Comparison of ENCODE assay signal across 10 cellular contexts in genomic region chr7:42886129-42886528, GRCh38. TPM values are rescaled to one million over a fixed set of nuclear protein-coding genes. Genes with fewer than 3 reads are reported as not detected.
DNase-seq lines count a peak whose midpoint lies in the region; ATAC-seq, FAIRE-seq and TF ChIP-seq lines count a peak whose summit lies in the region.
"Had no signal": no experiment of that assay in that cellular context is flagged by ENCODE, and none has a peak within 500 bp of the region (broad histone marks: within the 10 kb centered on the region; RNA-seq: fewer than 3 reads in every experiment).

No MANE protein-coding gene starts in this region.

- no peak overlapping the region for H3K4me2 ChIP-seq in K562 (ENCODE audit: insufficient read depth, low read length)
- H3K4me2 ChIP-seq in neural cell (ENCODE audit: low read length), result no peak overlapping the region

- H4K20me1 ChIP-seq in K562 (replicated peaks; ENCODE audit: control insufficient read depth, insufficient read depth, low read length) (no peaks in the 10 kb centered on the region), neural cell (ENCODE audit: insufficient read depth) (no peaks in the 10 kb centered on the region)

- no peak for TF ChIP-seq POLR2A in K562 (conservative IDR thresholded peaks at IDR 0.05)

- no TSS peak for BruUV-seq in K562 (replicated peaks; lab: Mats Ljungman, UMichigan)

- WGBS in K562 (ENCODE audit: insufficient coverage, low coverage, missing lambda C conversion rate), result 46% methylated on average over 2 of the region's 2 CpGs

- H3K27ac ChIP-seq in K562 (ENCODE audit: extremely low read depth, low read depth, low read length) (no peak overlapping the region), neural cell (ENCODE audit: low read length) (no peak overlapping the region)

- intact Hi-C loops in K562 (cut with micrococcal nuclease), result no loop called here

- H3K36me3 ChIP-seq in K562 (ENCODE audit: control insufficient read depth, insufficient read depth, low read length) (no peaks in the 10 kb centered on the region), neural cell (ENCODE audit: insufficient read depth, low read length) (no peaks in the 10 kb centered on the region)

- H2AFZ ChIP-seq in K562 (ENCODE audit: low read depth, low read length), result 0 out of 2 replicates have a peak overlapping the region, but pooled peaks have one; percentile 11
- H2AFZ ChIP-seq in neural cell (ENCODE audit: low read depth, low read length), result no peak overlapping the region

- H3F3A ChIP-seq in neural cell (ENCODE audit: insufficient read depth, low read length, poor library complexity, severe bottlenecking), result no peaks in the 10 kb centered on the region

- peaks cover 3 to 27% of the 10 kb centered on the region in 2 experiments; a peak in 2 of 5 replicates for H3K4me1 ChIP-seq in K562 (replicated peaks in 1 of 2; ENCODE audit: control insufficient read depth in 2 of 2, insufficient read depth in 2 of 2, low read length in 2 of 2)

- peak; percentile 42 for FAIRE-seq in K562 (lab: Jason Lieb, UNC)

- no peaks in the 10 kb centered on the region for H3K27me3 ChIP-seq in K562 (ENCODE audit: control insufficient read depth in 2 of 2, insufficient read depth in 2 of 2, low read length in 2 of 2)
- peaks cover 13% of the 10 kb centered on the region for H3K27me3 ChIP-seq in neural cell (ENCODE audit: insufficient read depth, low read depth, low read length)

- TF ChIP-seq RAD21 in K562 (CRISPR knock-in tag; conservative IDR thresholded peaks at IDR 0.05 in 1 of 2, IDR thresholded peaks at IDR 0.05 in 1 of 2), result peak; percentile 16 to 40; a peak in 3 of 4 replicates
- TF ChIP-seq RAD21 in neural cell (conservative IDR thresholded peaks at IDR 0.05), result peak; percentile 52

- H3K9me3 ChIP-seq in K562 (replicated peaks; ENCODE audit: control insufficient read depth, insufficient read depth, low read depth, low read length) (no peaks in the 10 kb centered on the region), neural cell (ENCODE audit: low read length) (no peaks in the 10 kb centered on the region)

- TF ChIP-seq CTCF in LNCaP clone FGC (IDR thresholded peaks at IDR 0.05; ENCODE audit: control insufficient read depth, extremely low read depth, insufficient read depth) (peak; percentile 35), K562 (IDR thresholded peaks at IDR 0.05 in 2 of 3, conservative IDR thresholded peaks at IDR 0.05 in 1 of 3; ENCODE audit: insufficient read depth in 2 of 3, low read depth in 1 of 3, low read length in 3 of 3) (peak; percentile 19 to 56 (median 24); a peak in 3 of 6 replicates), neural cell (IDR thresholded peaks at IDR 0.05; ENCODE audit: poor library complexity, severe bottlenecking) (peak; percentile 50), GM20000 (IDR thresholded peaks at IDR 0.05; ENCODE audit: extremely low read depth, missing control alignments) (no peak)

- H3K9me2 ChIP-seq in neural cell (ENCODE audit: insufficient read depth, low read length), result no peaks in the 10 kb centered on the region

- no peaks in the 10 kb centered on the region for H3K9me1 ChIP-seq in K562 (ENCODE audit: control insufficient read depth, insufficient read depth, low read length)

- in situ Hi-C loops in K562 (cut with MboI), result no loop called here

- no peaks in the 10 kb centered on the region for H3K79me2 ChIP-seq in K562 (ENCODE audit: control insufficient read depth, insufficient read depth, low read length)
- no peaks in the 10 kb centered on the region for H3K79me2 ChIP-seq in neural cell (replicated peaks; ENCODE audit: insufficient read depth, low read length)

- H3K9ac ChIP-seq in K562 (ENCODE audit: insufficient read depth in 1 of 2, low read depth in 2 of 2, low read length in 2 of 2), result no peak overlapping the region
- no peak overlapping the region for H3K9ac ChIP-seq in neural cell (ENCODE audit: low read length)

- ATAC-seq in K562 (0 out of 3 replicates have a peak, but pooled peaks have one; percentile 13), HG02610 (IDR thresholded peaks at IDR 0.05; ENCODE audit: unreplicated experiment) (no peak)

- POLR2A ChIA-PET in K562 (lab: Yijun Ruan, JAX), result no interaction called here

- no peak overlapping the region for H3K4me3 ChIP-seq in LNCaP clone FGC (ENCODE audit: low read depth, low read length)
- H3K4me3 ChIP-seq in K562, result no peak overlapping the region
- no peak overlapping the region for H3K4me3 ChIP-seq in neural cell (ENCODE audit: low read length)

- CTCF ChIA-PET in K562 (lab: Yijun Ruan, JAX; ENCODE audit: low intra/inter-chr PET ratio), result interaction anchor here (0.9 kb wide), 1 partner anchor 17 kb away, joined by 4 read pairs; no protein-coding TSS in a partner anchor

- peak; percentile 19 for DNase-seq in DMS53 treated with DMSO at 0.1 percent for 48 hours (lab: John Stamatoyannopoulos, UW; ENCODE audit: unreplicated experiment)
- DNase-seq in LNCaP clone FGC (ENCODE audit: low read depth), result no peak
- DNase-seq in K562 (ENCODE audit: extremely low read depth in 1 of 4, low spot score in 3 of 4), result no peak
- no peak for DNase-seq in GM20000 (ENCODE audit: low spot score)
- no peak for DNase-seq in NCI-H2227 treated with DMSO at 0.1 percent for 48 hours (lab: John Stamatoyannopoulos, UW)
- DNase-seq in dedifferentiated amniotic fluid mesenchymal stem cell (ENCODE audit: extremely low spot score), result no peak
- DNase-seq: NCI-H748 treated with DMSO at 0.1 percent for 48 hours; stimulated activated CD4-positive, alpha-beta T cell treated with anti-CD3 and anti-CD28 coated beads, Interleukin-4, amount 100 ng/mL, for 1 hour had no signal

- TF ChIP-seq EP300 in K562 (IDR thresholded peaks at IDR 0.05; ENCODE audit: low read length) (no peak), neural cell (conservative IDR thresholded peaks at IDR 0.05; ENCODE audit: poor library complexity, severe bottlenecking) (no peak)

RNA-seq across cellular contexts. Expression of gene C7orf25, which starts 25.7 kb away (rescaled TPM):
- 6.8 and 19.1 TPM in 2 replicates for total RNA-seq in K562 (2011; cell fraction: chromatin; rRNA removed; ENCODE audit: low replicate concordance)
- 2.8 and 5.7 TPM in 2 replicates for total RNA-seq in K562 (2011; cell fraction: nucleolus; rRNA removed)
- 5.9 and 12.0 TPM in 2 replicates for total RNA-seq in K562 (2011; cell fraction: nucleoplasm; rRNA removed)
- total RNA-seq in K562 (2014; rRNA removed) (1.2 and 1.9 TPM in 2 replicates), K562 (2014; rRNA removed; fragmentation: Illumina TruSeq; extraction: Trizol) (2.9 TPM in 2 replicates), K562 (2015; rRNA removed; fragmentation: Illumina TruSeq; extraction: Trizol) (2.0 and 2.3 TPM in 2 replicates), K562 (2021) (3.4 and 4.4 TPM in 2 replicates)
- polyA plus RNA-seq in K562 (2011; rRNA removed) (3.0 and 4.7 TPM in 2 replicates), K562 (2014; fragmentation: Illumina TruSeq; extraction: Trizol) (1.8 and 2.7 TPM in 2 replicates), K562 (2014; fragmentation: Nextera tagmentation; extraction: Ambion mirVana) (1 to 10 TPM; 1.3 to 1.9 TPM), K562 (2014; rRNA removed) (1.3 and 5.5 TPM in 2 replicates), neural cell (3.9 and 5.0 TPM in 2 replicates)
- polyA plus RNA-seq in K562 (2011; cell fraction: cytosol; rRNA removed), result 1.4 and 2.1 TPM in 2 replicates
- 2.0 and 3.2 TPM in 2 replicates for polyA plus RNA-seq in K562 (2011; cell fraction: nucleus; rRNA removed)
- 2.2 and 3.1 TPM in 2 replicates for polyA plus RNA-seq in K562 (2012)
- 3.3 and 5.8 TPM in 2 replicates for polyA minus RNA-seq in K562 (2011; rRNA and poly(A)+ RNA removed)
- polyA minus RNA-seq in K562 (2011; cell fraction: cytosol; rRNA and poly(A)+ RNA removed), result 0.55 and 1.4 TPM in 2 replicates
- 8.8 and 16.8 TPM in 2 replicates for polyA minus RNA-seq in K562 (2011; cell fraction: nucleus; rRNA and poly(A)+ RNA removed)
- 18.7 and 24.0 TPM in 2 replicates for polyA minus RNA-seq in neural cell

RNA-seq across cellular contexts. Expression of gene PSMA2, which starts 45.8 kb away (rescaled TPM):
- 16.0 and 45.2 TPM in 2 replicates for total RNA-seq in K562 (2011; cell fraction: chromatin; rRNA removed; ENCODE audit: low replicate concordance)
- total RNA-seq in K562 (2011; cell fraction: nucleolus; rRNA removed), result 15.5 and 16.6 TPM in 2 replicates
- total RNA-seq in K562 (2011; cell fraction: nucleoplasm; rRNA removed), result 32.4 and 41.8 TPM in 2 replicates
- 88.7 and 91.7 TPM in 2 replicates for total RNA-seq in K562 (2014; rRNA removed)
- total RNA-seq in K562 (2014; rRNA removed; fragmentation: Illumina TruSeq; extraction: Trizol), result 274 and 308 TPM in 2 replicates
- 149 and 162 TPM in 2 replicates for total RNA-seq in K562 (2015; rRNA removed; fragmentation: Illumina TruSeq; extraction: Trizol)
- 184 and 200 TPM in 2 replicates for total RNA-seq in K562 (2021)
- polyA plus RNA-seq in K562 (2011; rRNA removed), result 291 and 412 TPM in 2 replicates
- polyA plus RNA-seq in K562 (2011; cell fraction: cytosol; rRNA removed), result 71.1 and 145 TPM in 2 replicates
- polyA plus RNA-seq in K562 (2011; cell fraction: nucleus; rRNA removed), result 26.1 and 65.3 TPM in 2 replicates
- 198 and 258 TPM in 2 replicates for polyA plus RNA-seq in K562 (2012)
- 145 and 154 TPM in 2 replicates for polyA plus RNA-seq in K562 (2014; fragmentation: Illumina TruSeq; extraction: Trizol)
- polyA plus RNA-seq in K562 (2014; fragmentation: Nextera tagmentation; extraction: Ambion mirVana), result 1,000 to 10,000 TPM in 1 of 2 experiments, 100 to 1,000 TPM in 1; 887 to 1,070 TPM
- 174 and 213 TPM in 2 replicates for polyA plus RNA-seq in K562 (2014; rRNA removed)
- polyA minus RNA-seq in K562 (2011; rRNA and poly(A)+ RNA removed), result 94.8 and 103 TPM in 2 replicates
- polyA minus RNA-seq in K562 (2011; cell fraction: cytosol; rRNA and poly(A)+ RNA removed), result 52.1 and 55.2 TPM in 2 replicates
- 12.5 and 19.8 TPM in 2 replicates for polyA minus RNA-seq in K562 (2011; cell fraction: nucleus; rRNA and poly(A)+ RNA removed)
- polyA plus RNA-seq in neural cell, result 191 and 225 TPM in 2 replicates
- polyA minus RNA-seq in neural cell, result 59.6 and 80.5 TPM in 2 replicates

RNA-seq across cellular contexts. Expression of gene MRPL32, which starts 46.0 kb away (rescaled TPM):
- 39.3 and 104 TPM in 2 replicates for total RNA-seq in K562 (2011; cell fraction: chromatin; rRNA removed; ENCODE audit: low replicate concordance)
- total RNA-seq in K562 (2011; cell fraction: nucleolus; rRNA removed), result 27.3 and 33.6 TPM in 2 replicates
- 59.0 and 64.3 TPM in 2 replicates for total RNA-seq in K562 (2011; cell fraction: nucleoplasm; rRNA removed)
- 104 and 111 TPM in 2 replicates for total RNA-seq in K562 (2014; rRNA removed)
- total RNA-seq in K562 (2014; rRNA removed; fragmentation: Illumina TruSeq; extraction: Trizol), result 138 and 139 TPM in 2 replicates
- 109 and 120 TPM in 2 replicates for total RNA-seq in K562 (2015; rRNA removed; fragmentation: Illumina TruSeq; extraction: Trizol)
- 75.5 and 86.0 TPM in 2 replicates for total RNA-seq in K562 (2021)
- polyA plus RNA-seq in K562 (2011; rRNA removed), result 95.4 and 113 TPM in 2 replicates
- polyA plus RNA-seq in K562 (2011; cell fraction: cytosol; rRNA removed), result 38.5 and 52.8 TPM in 2 replicates
- polyA plus RNA-seq in K562 (2011; cell fraction: nucleus; rRNA removed), result 86.8 and 172 TPM in 2 replicates
- 48.6 and 76.2 TPM in 2 replicates for polyA plus RNA-seq in K562 (2012)
- 134 and 140 TPM in 2 replicates for polyA plus RNA-seq in K562 (2014; fragmentation: Illumina TruSeq; extraction: Trizol)
- 100 to 1,000 TPM; 341 to 351 TPM for polyA plus RNA-seq in K562 (2014; fragmentation: Nextera tagmentation; extraction: Ambion mirVana)
- 145 and 162 TPM in 2 replicates for polyA plus RNA-seq in K562 (2014; rRNA removed)
- polyA minus RNA-seq in K562 (2011; rRNA and poly(A)+ RNA removed), result 44.0 and 49.0 TPM in 2 replicates
- 16.0 and 20.2 TPM in 2 replicates for polyA minus RNA-seq in K562 (2011; cell fraction: cytosol; rRNA and poly(A)+ RNA removed)
- 22.1 and 46.5 TPM in 2 replicates for polyA minus RNA-seq in K562 (2011; cell fraction: nucleus; rRNA and poly(A)+ RNA removed)
- 186 and 193 TPM in 2 replicates for polyA plus RNA-seq in neural cell
- 56.5 and 74.1 TPM in 2 replicates for polyA minus RNA-seq in neural cell
